ENCODE assay signal across 9 cellular contexts in genomic region chr16:11233727-11234376, GRCh38.
DNase-seq lines count a peak whose midpoint lies in the region; ATAC-seq lines count a peak whose summit lies in the region.
"Had no signal": no experiment of that assay in that cellular context is flagged by ENCODE, and none has a peak within 500 bp of the region (broad histone marks: within the 10 kb centered on the region; RNA-seq: fewer than 3 reads in every experiment).

No MANE protein-coding gene starts in this region.

- DNase-seq in GDM1 (lab: John Stamatoyannopoulos, UW): peak; percentile 33
- DNase-seq in T-helper 2 cell treated with Interferon-gamma antibody and Interleukin-4, amounts not matched to agents 5 μg/mL and 100 μg/mL, for 36 hours (ENCODE audit: low spot score): peak; percentile 87
- DNase-seq in activated T-helper 9 cell treated with anti-CD3 and anti-CD28 coated beads, Interleukin-2, amount 50 U/mL, for 16 hours (ENCODE audit: low read depth): peak; percentile 61
- peak; percentile 80 to 84 for DNase-seq in stimulated activated CD4-positive, alpha-beta T cell treated with anti-CD3 and anti-CD28 coated beads, Interleukin-2, amount 100 ng/mL, for 24 hours
- DNase-seq: DMS79 had no signal

- no peaks in the 10 kb centered on the region for H3K27me3 Mint-ChIP-seq in T-helper 2 cell treated with Interferon-gamma antibody and Interleukin-4, amounts not matched to agents 5 μg/mL and 100 μg/mL, for 36 hours (ENCODE audit: low read depth)

- peak overlapping the region; percentile 97 for H3K27ac Mint-ChIP-seq in T-helper 2 cell treated with Interferon-gamma antibody and Interleukin-4, amounts not matched to agents 5 μg/mL and 100 μg/mL, for 36 hours

- H3K4me3 Mint-ChIP-seq in T-helper 2 cell treated with Interferon-gamma antibody and Interleukin-4, amounts not matched to agents 5 μg/mL and 100 μg/mL, for 36 hours: peak overlapping the region; percentile 83

- H3K9me3 Mint-ChIP-seq in T-helper 2 cell treated with Interferon-gamma antibody and Interleukin-4, amounts not matched to agents 5 μg/mL and 100 μg/mL, for 36 hours: no peaks in the 10 kb centered on the region

- ATAC-seq in HG03108 (IDR thresholded peaks at IDR 0.05; ENCODE audit: unreplicated experiment): no peak
- no peak for ATAC-seq in HG02642 (IDR thresholded peaks at IDR 0.05; ENCODE audit: poor library complexity, unreplicated experiment)
- no peak for ATAC-seq in HG03469 (IDR thresholded peaks at IDR 0.05; ENCODE audit: unreplicated experiment)
- ATAC-seq in HG03565 (IDR thresholded peaks at IDR 0.05; ENCODE audit: unreplicated experiment): no peak

- peaks cover 73% of the 10 kb centered on the region for H3K4me1 Mint-ChIP-seq in T-helper 2 cell treated with Interferon-gamma antibody and Interleukin-4, amounts not matched to agents 5 μg/mL and 100 μg/mL, for 36 hours (ENCODE audit: low read depth)

- H3K36me3 Mint-ChIP-seq in T-helper 2 cell treated with Interferon-gamma antibody and Interleukin-4, amounts not matched to agents 5 μg/mL and 100 μg/mL, for 36 hours (ENCODE audit: low read depth): no peaks in the 10 kb centered on the region

Comparison
In these comparisons a context has a peak if more than half of its experiments do, and no peak if none do; other contexts are left out.
1. DNase-seq: peak in every context shown above with its lines; median percentile 87 in T-helper 2 cell treated with Interferon-gamma antibody and Interleukin-4, amounts not matched to agents 5 μg/mL and 100 μg/mL, for 36 hours; 82 in stimulated activated CD4-positive, alpha-beta T cell treated with anti-CD3 and anti-CD28 coated beads, Interleukin-2, amount 100 ng/mL, for 24 hours; 61 in activated T-helper 9 cell treated with anti-CD3 and anti-CD28 coated beads, Interleukin-2, amount 50 U/mL, for 16 hours; 33 in GDM1.